Comparison of ENCODE assay signal across 12 cellular contexts in genomic region chr3:128992926-128993460, GRCh38. TPM values are rescaled to one million over a fixed set of nuclear protein-coding genes. Genes with fewer than 3 reads are reported as not detected.
DNase-seq lines count a peak whose midpoint lies in the region; ATAC-seq and TF ChIP-seq lines count a peak whose summit lies in the region.
"Had no signal": no experiment of that assay in that cellular context is flagged by ENCODE, and none has a peak within 500 bp of the region (broad histone marks: within the 10 kb centered on the region; RNA-seq: fewer than 3 reads in every experiment).

No MANE protein-coding gene starts in this region.

- H3K27ac Mint-ChIP-seq in Caco-2 (ENCODE audit: unreplicated experiment): peak overlapping the region; percentile 50

- peak overlapping the region; percentile 98; the same call in 1 of the 2 replicates for H2AFZ ChIP-seq in PC-3 (ENCODE audit: low read length)
- H2AFZ ChIP-seq in neuron (ENCODE audit: low read depth, low read length): peak overlapping the region; percentile 15

- H3K9ac ChIP-seq in PC-3 (ENCODE audit: low read length): no peak overlapping the region

- CTCF ChIA-PET in Caco-2 (lab: Charles Lee) (interaction anchor here (1.6 kb wide), 1 partner anchor 23 kb away, joined by 13 read pairs; no protein-coding TSS in a partner anchor), PC-3 (lab: Charles Lee) (interaction anchor here (1.4 kb wide), 1 partner anchor 23 kb away, joined by 7 read pairs; no protein-coding TSS in a partner anchor)

- POLR2A ChIA-PET in Caco-2 (lab: Charles Lee): interaction anchor here (1.1 kb wide), 1 partner anchor 128 kb away, joined by 3 read pairs; no protein-coding TSS in a partner anchor
- POLR2A ChIA-PET in PC-3 (lab: Charles Lee; ENCODE audit: unreplicated experiment): no interaction called here

- peaks cover 6% of the 10 kb centered on the region for H3K4me1 Mint-ChIP-seq in Caco-2 (ENCODE audit: low read depth, unreplicated experiment)

- H3K27ac ChIP-seq in PC-3 (ENCODE audit: low read length): no peak overlapping the region

- DNase-seq in Caco-2 (no peak), PC-3 (no peak), NCI-H510A treated with DMSO at 0.1 percent for 48 hours (lab: John Stamatoyannopoulos, UW) (no peak), Ammon's horn (ENCODE audit: low spot score) (no peak)
- DNase-seq: DMS79, spleen, T-helper 9 cell had no signal

- H3K4me2 ChIP-seq in PC-3 (ENCODE audit: low read length): peak overlapping the region; percentile 96

- H3K4me1 ChIP-seq in Caco-2 (peaks cover 5% of the 10 kb centered on the region; the same call in 1 of the 2 replicates), PC-3 (ENCODE audit: insufficient read depth, low read length) (peaks cover 10% of the 10 kb centered on the region; the same call in 1 of the 2 replicates), neuron (ENCODE audit: insufficient read depth, low read length) (peaks cover 46% of the 10 kb centered on the region)

- H4K20me1 ChIP-seq in PC-3 (ENCODE audit: low read length): no peaks in the 10 kb centered on the region

- no peaks in the 10 kb centered on the region for H3K9me2 ChIP-seq in PC-3 (replicated peaks; ENCODE audit: low read length)

- no peaks in the 10 kb centered on the region for H3K27me3 ChIP-seq in Caco-2 (replicated peaks; ENCODE audit: control insufficient read depth, insufficient read depth, low read length)
- H3K27me3 ChIP-seq in PC-3 (ENCODE audit: low read length): no peaks in the 10 kb centered on the region
- H3K27me3 ChIP-seq in neuron (ENCODE audit: insufficient read depth, low read length): no peaks in the 10 kb centered on the region
- H3K27me3 ChIP-seq: esophagus muscularis mucosa had no signal

- no peaks in the 10 kb centered on the region for H3F3A ChIP-seq in PC-3 (ENCODE audit: low read length, unreplicated experiment)

- TF ChIP-seq CTCF in Caco-2 (IDR thresholded peaks at IDR 0.05; ENCODE audit: insufficient read depth in 1 of 2, low read depth in 1 of 2, low read length in 1 of 2, severe bottlenecking in 1 of 2, unreplicated experiment in 1 of 2): no peak
- TF ChIP-seq CTCF in PC-3 (conservative IDR thresholded peaks at IDR 0.05; ENCODE audit: low read depth, low read length): no peak

- H3K9me3 Mint-ChIP-seq in Caco-2 (ENCODE audit: unreplicated experiment): no peaks in the 10 kb centered on the region

- intact Hi-C loops in Caco-2 (cut with micrococcal nuclease; ENCODE audit: unreplicated experiment): no loop called here
- intact Hi-C loops in PC-3 (cut with micrococcal nuclease): no loop called here

- no peaks in the 10 kb centered on the region for H3K36me3 Mint-ChIP-seq in Caco-2 (ENCODE audit: insufficient read depth, unreplicated experiment)

- ATAC-seq in PC-3 (no peak), esophagus mucosa (peak; percentile 32), GM19328 (IDR thresholded peaks at IDR 0.05; ENCODE audit: unreplicated experiment) (no peak), GM19395 (IDR thresholded peaks at IDR 0.05; ENCODE audit: unreplicated experiment) (no peak)

- peak overlapping the region; percentile 70 for H3K4me3 Mint-ChIP-seq in Caco-2 (ENCODE audit: unreplicated experiment)

- H3K79me2 ChIP-seq in PC-3 (ENCODE audit: low read length): no peaks in the 10 kb centered on the region

- H3K4me3 ChIP-seq in Caco-2 (ENCODE audit: low read depth, low read length): no peak overlapping the region
- peak overlapping the region; percentile 74 for H3K4me3 ChIP-seq in PC-3 (ENCODE audit: low read length)
- H3K4me3 ChIP-seq in neuron (ENCODE audit: low read length): peak overlapping the region; percentile 55

- H3K36me3 ChIP-seq in Caco-2 (ENCODE audit: control insufficient read depth, insufficient read depth, low read length): no peaks in the 10 kb centered on the region
- H3K36me3 ChIP-seq in PC-3 (ENCODE audit: low read depth, low read length): no peaks in the 10 kb centered on the region
- peaks cover 2% of the 10 kb centered on the region for H3K36me3 ChIP-seq in neuron (ENCODE audit: insufficient read depth, low read length)
- H3K36me3 ChIP-seq: esophagus muscularis mucosa, spleen had no signal

- no peaks in the 10 kb centered on the region for H3K9me3 ChIP-seq in Caco-2
- no peaks in the 10 kb centered on the region for H3K9me3 ChIP-seq in PC-3 (ENCODE audit: low read length)
- no peaks in the 10 kb centered on the region for H3K9me3 ChIP-seq in neuron (ENCODE audit: low read length)
- H3K9me3 ChIP-seq: esophagus muscularis mucosa, spleen had no signal

- no peaks in the 10 kb centered on the region for H3K27me3 Mint-ChIP-seq in Caco-2 (ENCODE audit: insufficient read depth, unreplicated experiment)

- BruUV-seq in Caco-2 (replicated peaks; lab: Mats Ljungman, UMichigan): no TSS peak
- BruUV-seq in PC-3 (replicated peaks; lab: Mats Ljungman, UMichigan): no TSS peak

RNA-seq across cellular contexts. Expression of gene CFAP92, which starts 0.9 kb away (rescaled TPM):
- total RNA-seq in Caco-2 (2022): 4.5 and 5.9 TPM in 2 replicates
- total RNA-seq in PC-3 (2014; rRNA removed): 0.33 TPM in 1 of 2 replicates, not detected in the other
- 0.80 TPM for total RNA-seq in esophagus mucosa

RNA-seq across cellular contexts. Expression of gene EFCC1, which starts 8.1 kb away (rescaled TPM):
- total RNA-seq in Caco-2 (2022): 0.28 and 0.39 TPM in 2 replicates
- not detected in 2 replicates for total RNA-seq in PC-3 (2014; rRNA removed)
- 0.20 TPM for total RNA-seq in esophagus mucosa
